In the genomic region with DNA sequence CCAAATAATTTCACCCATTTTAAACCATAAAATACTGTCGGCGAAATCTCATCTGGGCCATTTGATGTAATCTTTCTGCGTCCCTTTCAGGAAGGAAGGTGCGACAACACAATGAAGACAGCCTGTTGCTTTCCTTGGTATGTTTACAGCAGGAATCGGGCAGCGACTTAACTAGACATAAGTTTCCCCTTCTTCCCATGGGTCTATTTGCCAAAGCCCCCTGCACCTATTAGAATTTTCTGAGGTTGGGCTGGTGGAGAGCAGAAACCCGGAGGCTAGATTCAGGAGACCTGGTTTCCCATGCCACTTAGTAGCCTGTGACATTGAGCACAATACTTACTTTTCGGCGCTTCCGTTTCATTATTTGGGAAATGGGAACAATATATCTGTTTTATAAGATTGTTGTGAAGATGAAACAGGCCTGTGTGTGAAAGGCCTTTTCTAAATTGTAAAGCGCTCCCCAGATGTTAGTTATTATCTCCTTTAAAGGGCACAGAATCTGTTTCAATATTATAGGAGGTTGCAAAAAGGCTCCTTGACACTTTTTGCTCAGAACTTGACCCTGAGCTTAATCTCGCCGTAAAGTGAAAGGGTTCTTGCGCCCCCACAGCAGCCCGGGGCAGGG, we compare ENCODE assay signal across 8 cellular contexts. TPM values are rescaled to one million over a fixed set of nuclear protein-coding genes. Genes with fewer than 3 reads are reported as not detected.
DNase-seq lines count a peak whose midpoint lies in the region; ATAC-seq, FAIRE-seq and TF ChIP-seq lines count a peak whose summit lies in the region.

No MANE protein-coding gene starts in this region.

- H3K27ac ChIP-seq in IMR-90 (ENCODE audit: insufficient read depth, low read length) (peak overlapping the region; percentile 82), keratinocyte (ENCODE audit: control insufficient read depth, insufficient read depth, low read length) (peak overlapping the region; percentile 80), subcutaneous abdominal adipose tissue (ENCODE audit: low read depth, low read length) (peak overlapping the region; percentile 99)

- H3K36me3 ChIP-seq in IMR-90 (ENCODE audit: control insufficient read depth, insufficient read depth, low read length): no peaks in the 10 kb centered on the region
- peaks cover 0 to 2% of the 10 kb centered on the region in 2 experiments for H3K36me3 ChIP-seq in keratinocyte (ENCODE audit: control insufficient read depth in 2 of 2, extremely low read depth in 1 of 2, insufficient read depth in 2 of 2, low read length in 2 of 2)
- peaks cover 0 to 5% (median 3%) of the 10 kb centered on the region in 5 donors for H3K36me3 ChIP-seq in subcutaneous abdominal adipose tissue (ENCODE audit: control insufficient read depth in 5 of 5, insufficient read depth in 5 of 5, low read length in 5 of 5)

- in situ Hi-C loops in IMR-90 (cut with MboI; ENCODE audit: low sequenced_read_pairs): no loop called here

- H3K4ac ChIP-seq in IMR-90 (ENCODE audit: low read depth, low read length): peak overlapping the region; percentile 82

- no peak for DNase-seq in AG04449 (ENCODE audit: low read depth, low spot score)
- no peak for DNase-seq in IMR-90
- DNase-seq in activated naive CD8-positive, alpha-beta T cell treated with anti-CD3 and anti-CD28 coated beads, Interleukin-2, amount 50 U/mL, for 24 hours: no peak
- DNase-seq in keratinocyte (ENCODE audit: low read depth, low spot score): no peak
- DNase-seq in CD1c-positive myeloid dendritic cell (ENCODE audit: extremely low spot score): no peak
- DNase-seq in RCC 7860 (ENCODE audit: low spot score): no peak

- H3K4me1 Mint-ChIP-seq in activated naive CD8-positive, alpha-beta T cell treated with anti-CD3 and anti-CD28 coated beads, Interleukin-2, amount 50 U/mL, for 24 hours: peaks cover 51% of the 10 kb centered on the region

- H3K4me1 ChIP-seq in IMR-90 (ENCODE audit: control insufficient read depth, insufficient read depth, low read length) (peaks cover 1% of the 10 kb centered on the region; the same call in 1 of the 2 replicates), keratinocyte (ENCODE audit: control insufficient read depth, extremely low read depth, insufficient read depth, low read length) (peaks cover 12% of the 10 kb centered on the region), subcutaneous abdominal adipose tissue (ENCODE audit: control insufficient read depth in 5 of 5, insufficient read depth in 5 of 5, low read length in 5 of 5) (peaks cover 0 to 43% (median 26%) of the 10 kb centered on the region in 5 donors)

- H3K18ac ChIP-seq in IMR-90 (ENCODE audit: low read depth, low read length): peak overlapping the region; percentile 62

- H2BK120ac ChIP-seq in IMR-90 (ENCODE audit: low read depth, low read length): peak overlapping the region; percentile 68

- H4K5ac ChIP-seq in IMR-90 (ENCODE audit: low read depth, low read length): peak overlapping the region; percentile 61

- peak overlapping the region; percentile 8; the same call in 1 of the 3 replicates for H2BK15ac ChIP-seq in IMR-90 (ENCODE audit: low read depth, low read length)

- intact Hi-C loops in IMR-90 (cut with micrococcal nuclease): no loop called here

- H2BK20ac ChIP-seq in IMR-90 (ENCODE audit: low read depth, low read length): peak overlapping the region; percentile 22; the same call in 1 of the 2 replicates

- peak overlapping the region; percentile 44; the same call in 1 of the 2 replicates for H3K23ac ChIP-seq in IMR-90 (ENCODE audit: low read depth, low read length)

- H3K27me3 ChIP-seq in IMR-90 (ENCODE audit: control insufficient read depth, insufficient read depth, low read length) (no peaks in the 10 kb centered on the region), keratinocyte (ENCODE audit: control insufficient read depth, extremely low read depth, insufficient read depth, low read length) (no peaks in the 10 kb centered on the region), subcutaneous abdominal adipose tissue (ENCODE audit: control insufficient read depth in 5 of 5, insufficient read depth in 4 of 5, low read length in 5 of 5) (no peaks in the 10 kb centered on the region)

- H4K20me1 ChIP-seq in IMR-90 (ENCODE audit: insufficient read depth, low read length): no peaks in the 10 kb centered on the region; the same call in 1 of the 2 replicates
- H4K20me1 ChIP-seq in keratinocyte (ENCODE audit: control insufficient read depth, extremely low read depth, insufficient read depth, low read length): no peaks in the 10 kb centered on the region

- H3K14ac ChIP-seq in IMR-90 (replicated peaks; ENCODE audit: low read depth, low read length): peak overlapping the region; percentile 82

- no peaks in the 10 kb centered on the region for H3K9me3 ChIP-seq in IMR-90 (ENCODE audit: control insufficient read depth, insufficient read depth, low read length)
- H3K9me3 ChIP-seq in keratinocyte (ENCODE audit: control insufficient read depth, low read depth, low read length): no peaks in the 10 kb centered on the region
- no peaks in the 10 kb centered on the region for H3K9me3 ChIP-seq in subcutaneous abdominal adipose tissue (ENCODE audit: control insufficient read depth in 5 of 5, low read length in 5 of 5)

- H3K56ac ChIP-seq in IMR-90 (ENCODE audit: extremely low read depth, insufficient read depth, low read length): peak overlapping the region; percentile 96

- peak overlapping the region; percentile 87 for H3K4me3 Mint-ChIP-seq in activated naive CD8-positive, alpha-beta T cell treated with anti-CD3 and anti-CD28 coated beads, Interleukin-2, amount 50 U/mL, for 24 hours

- peaks cover 2% of the 10 kb centered on the region for H3K36me3 Mint-ChIP-seq in activated naive CD8-positive, alpha-beta T cell treated with anti-CD3 and anti-CD28 coated beads, Interleukin-2, amount 50 U/mL, for 24 hours (ENCODE audit: low read depth)

- no TSS peak for BruUV-seq in IMR-90 (replicated peaks; lab: Mats Ljungman, UMichigan)

- peak overlapping the region; percentile 73 for H2BK5ac ChIP-seq in IMR-90 (ENCODE audit: low read depth, low read length, poor library complexity, severe bottlenecking)

- H3K27ac Mint-ChIP-seq in activated naive CD8-positive, alpha-beta T cell treated with anti-CD3 and anti-CD28 coated beads, Interleukin-2, amount 50 U/mL, for 24 hours: peak overlapping the region; percentile 91

- H3K4me3 ChIP-seq in AG04449 (ENCODE audit: low read depth, low read length) (peak overlapping the region; percentile 83), IMR-90 (ENCODE audit: insufficient read depth, low read depth, low read length) (peak overlapping the region; percentile 80), keratinocyte (ENCODE audit: control insufficient read depth in 2 of 3, extremely low read depth in 1 of 3, insufficient read depth in 2 of 3, low read depth in 1 of 3, low read length in 3 of 3) (peak overlapping the region; percentile 64 to 95 (median 65)), subcutaneous abdominal adipose tissue (ENCODE audit: low read depth in 1 of 5, low read length in 5 of 5) (peak overlapping the region; percentile 78 to 94 (median 82))

- no peak for TF ChIP-seq RAD21 in IMR-90 (IDR thresholded peaks at IDR 0.05; ENCODE audit: low read length)

- H4K8ac ChIP-seq in IMR-90 (ENCODE audit: low read depth in 2 of 2, low read length in 2 of 2): peak overlapping the region; percentile 87 to 99

- peaks cover 25% of the 10 kb centered on the region for H3K79me2 ChIP-seq in keratinocyte (ENCODE audit: control insufficient read depth, insufficient read depth, low read length)

- ATAC-seq in IMR-90 (ENCODE audit: low read depth): no peak
- ATAC-seq in activated naive CD8-positive, alpha-beta T cell treated with anti-CD3 and anti-CD28 coated beads, Interleukin-2, amount 50 U/mL, for 24 hours: no peak
- no peak for ATAC-seq in HG03521 (IDR thresholded peaks at IDR 0.05; ENCODE audit: unreplicated experiment)

- no peaks in the 10 kb centered on the region; the same call in 1 of the 2 replicates for H3K9me1 ChIP-seq in IMR-90 (ENCODE audit: insufficient read depth, low read length)
- no peaks in the 10 kb centered on the region for H3K9me1 ChIP-seq in keratinocyte (ENCODE audit: control insufficient read depth, extremely low read depth, insufficient read depth, low read length)

- H2AFZ ChIP-seq in IMR-90 (replicated peaks; ENCODE audit: low read length, poor library complexity) (peak overlapping the region; percentile 94), keratinocyte (ENCODE audit: control insufficient read depth, low read length) (peak overlapping the region; percentile 72)

- TF ChIP-seq POLR2A in IMR-90 (IDR thresholded peaks at IDR 0.05; ENCODE audit: low read depth, low read length): no peak

- no peaks in the 10 kb centered on the region for H3K9me3 Mint-ChIP-seq in activated naive CD8-positive, alpha-beta T cell treated with anti-CD3 and anti-CD28 coated beads, Interleukin-2, amount 50 U/mL, for 24 hours

- dilution Hi-C loops in IMR-90 (cut with HindIII; ENCODE audit: low sequenced_read_pairs, unreplicated experiment) (no loop called here), keratinocyte (cut with MboI; ENCODE audit: extremely low pct_ligation_motif_present, low sequenced_read_pairs) (no loop called here)

- no peak overlapping the region for H2AK9ac ChIP-seq in IMR-90 (replicated peaks; ENCODE audit: low read depth, low read length, poor library complexity)

- H2AK5ac ChIP-seq in IMR-90 (ENCODE audit: low read depth, low read length): peak overlapping the region; percentile 37

- CTCF ChIA-PET in AG04449 (lab: Yijun Ruan, JAX): interaction anchor here (0.8 to 4.8 kb wide), 13 partner anchors 11 to 301 kb away, joined by 3 to 52 read pairs (median 4); no protein-coding TSS in a partner anchor
- CTCF ChIA-PET in IMR-90 (lab: Yijun Ruan, JAX): interaction anchor here (0.6 to 3.9 kb wide), 5 partner anchors 12 to 158 kb away, joined by 3 to 14 read pairs (median 5); no protein-coding TSS in a partner anchor

- POLR2A ChIA-PET in AG04449 (lab: Yijun Ruan, JAX) (interaction anchor here (0.7 to 2.5 kb wide), 10 partner anchors 9 to 285 kb away, joined by 3 to 27 read pairs (median 4); no protein-coding TSS in a partner anchor), IMR-90 (lab: Charles Lee; ENCODE audit: unreplicated experiment) (interaction anchor here (1.3 kb wide), 1 partner anchor 72 kb away, joined by 6 read pairs; no protein-coding TSS in a partner anchor)

- TF ChIP-seq CTCF in AG04449 (IDR thresholded peaks at IDR 0.05; ENCODE audit: insufficient read depth, low read length, missing control alignments): no peak
- no peak for TF ChIP-seq CTCF in IMR-90 (conservative IDR thresholded peaks at IDR 0.05; ENCODE audit: low read depth, low read length)
- no peak for TF ChIP-seq CTCF in keratinocyte (optimal IDR thresholded peaks at IDR 0.05 in 1 of 3, IDR thresholded peaks at IDR 0.05 in 1 of 3, conservative IDR thresholded peaks at IDR 0.05 in 1 of 3; ENCODE audit: extremely low read depth in 1 of 3, insufficient read depth in 2 of 3, low read length in 3 of 3)

- WGBS in IMR-90 (ENCODE audit: extremely low coverage in 2 of 2, insufficient read length in 1 of 2), 2 experiments: 0% methylated on average over 2 of the region's 15 CpGs; no CpG with 5 or more reads in 1 of the 2 experiments

- H3K79me1 ChIP-seq in IMR-90 (ENCODE audit: low read depth in 1 of 2, low read length in 2 of 2): peaks cover 3 to 38% of the 10 kb centered on the region in 2 experiments; a peak in 2 of 4 replicates

- peak overlapping the region; percentile 67 for H3K4me2 ChIP-seq in IMR-90 (ENCODE audit: low read depth, low read length)
- H3K4me2 ChIP-seq in keratinocyte (ENCODE audit: control insufficient read depth, extremely low read depth, insufficient read depth, low read depth, low read length): peak overlapping the region; percentile 91

- H4K91ac ChIP-seq in IMR-90 (ENCODE audit: insufficient read depth, low read depth, low read length): peak overlapping the region; percentile 67

- H3K27me3 Mint-ChIP-seq in activated naive CD8-positive, alpha-beta T cell treated with anti-CD3 and anti-CD28 coated beads, Interleukin-2, amount 50 U/mL, for 24 hours: no peaks in the 10 kb centered on the region

- H3K9ac ChIP-seq in IMR-90 (ENCODE audit: low read depth, low read length) (peak overlapping the region; percentile 84), keratinocyte (ENCODE audit: control insufficient read depth, extremely low read depth, insufficient read depth, low read length) (peak overlapping the region; percentile 96), subcutaneous abdominal adipose tissue (ENCODE audit: low read length in 5 of 5) (peak overlapping the region; percentile 80 to 95 (median 84))

- FAIRE-seq in keratinocyte (lab: Jason Lieb, UNC) (peak; percentile 67), RCC 7860 (lab: Jason Lieb, UNC) (no peak)

RNA-seq across cellular contexts. Expression of gene AFF1, which starts 0.6 kb away (rescaled TPM):
- 7.0 and 10.8 TPM in 2 replicates for total RNA-seq in IMR-90 (2012; rRNA removed)
- polyA plus RNA-seq in IMR-90 (2012; rRNA removed): 9.6 and 11.4 TPM in 2 replicates
- polyA plus RNA-seq in IMR-90 (2012; cell fraction: cytosol; rRNA removed): 1.8 and 3.5 TPM in 2 replicates
- 6.8 and 17.8 TPM in 2 replicates for polyA plus RNA-seq in IMR-90 (2012; cell fraction: nucleus; rRNA removed; ENCODE audit: low replicate concordance)
- 10.9 to 23.9 TPM (median 14.4 TPM) in 3 replicates for polyA plus RNA-seq in keratinocyte
- 61.3 TPM for polyA plus RNA-seq in keratinocyte (2011; ENCODE audit: low read depth)
- polyA plus RNA-seq in keratinocyte (2011; cell fraction: cytosol; rRNA removed): 16.7 and 25.6 TPM in 2 replicates
- polyA plus RNA-seq in keratinocyte (2011; cell fraction: nucleus; rRNA removed): 68.9 and 70.7 TPM in 2 replicates
- polyA plus RNA-seq in keratinocyte (2012; ENCODE audit: low replicate concordance): 11.6 and 32.3 TPM in 2 replicates
- 44.9 to 57.0 TPM (median 56.8 TPM) in 3 replicates for polyA minus RNA-seq in keratinocyte
- 18.2 TPM for polyA minus RNA-seq in keratinocyte (2011; cell fraction: cytosol; rRNA and poly(A)+ RNA removed)
- 40.5 and 98.4 TPM in 2 replicates for polyA minus RNA-seq in keratinocyte (2011; cell fraction: nucleus; rRNA and poly(A)+ RNA removed)

RNA-seq across cellular contexts. Expression of gene C4orf36, which starts 42.0 kb away (rescaled TPM):
- 0.18 and 0.28 TPM in 2 replicates for total RNA-seq in IMR-90 (2012; rRNA removed)
- polyA plus RNA-seq in IMR-90 (2012; rRNA removed) (0.29 and 0.41 TPM in 2 replicates), keratinocyte (1.0 to 4.0 TPM (median 1.2 TPM) in 3 replicates)
- polyA plus RNA-seq in IMR-90 (2012; cell fraction: cytosol; rRNA removed): 0.76 TPM in 1 of 2 replicates, not detected in the other
- 0.08 and 0.53 TPM in 2 replicates for polyA plus RNA-seq in IMR-90 (2012; cell fraction: nucleus; rRNA removed; ENCODE audit: low replicate concordance)
- polyA plus RNA-seq in keratinocyte (2011; ENCODE audit: low read depth): 0.37 TPM
- 1.7 and 2.9 TPM in 2 replicates for polyA plus RNA-seq in keratinocyte (2011; cell fraction: cytosol; rRNA removed)
- polyA plus RNA-seq in keratinocyte (2011; cell fraction: nucleus; rRNA removed): 0.41 and 1.2 TPM in 2 replicates
- polyA plus RNA-seq in keratinocyte (2012; ENCODE audit: low replicate concordance): 1.4 and 3.2 TPM in 2 replicates
- 0.22 to 4.2 TPM (median 0.79 TPM) in 3 replicates for polyA minus RNA-seq in keratinocyte
- polyA minus RNA-seq in keratinocyte (2011; cell fraction: cytosol; rRNA and poly(A)+ RNA removed): not detected
- not detected in 2 replicates for polyA minus RNA-seq in keratinocyte (2011; cell fraction: nucleus; rRNA and poly(A)+ RNA removed)
